5 cellular contexts compared by ENCODE assay signal in the genomic region with DNA sequence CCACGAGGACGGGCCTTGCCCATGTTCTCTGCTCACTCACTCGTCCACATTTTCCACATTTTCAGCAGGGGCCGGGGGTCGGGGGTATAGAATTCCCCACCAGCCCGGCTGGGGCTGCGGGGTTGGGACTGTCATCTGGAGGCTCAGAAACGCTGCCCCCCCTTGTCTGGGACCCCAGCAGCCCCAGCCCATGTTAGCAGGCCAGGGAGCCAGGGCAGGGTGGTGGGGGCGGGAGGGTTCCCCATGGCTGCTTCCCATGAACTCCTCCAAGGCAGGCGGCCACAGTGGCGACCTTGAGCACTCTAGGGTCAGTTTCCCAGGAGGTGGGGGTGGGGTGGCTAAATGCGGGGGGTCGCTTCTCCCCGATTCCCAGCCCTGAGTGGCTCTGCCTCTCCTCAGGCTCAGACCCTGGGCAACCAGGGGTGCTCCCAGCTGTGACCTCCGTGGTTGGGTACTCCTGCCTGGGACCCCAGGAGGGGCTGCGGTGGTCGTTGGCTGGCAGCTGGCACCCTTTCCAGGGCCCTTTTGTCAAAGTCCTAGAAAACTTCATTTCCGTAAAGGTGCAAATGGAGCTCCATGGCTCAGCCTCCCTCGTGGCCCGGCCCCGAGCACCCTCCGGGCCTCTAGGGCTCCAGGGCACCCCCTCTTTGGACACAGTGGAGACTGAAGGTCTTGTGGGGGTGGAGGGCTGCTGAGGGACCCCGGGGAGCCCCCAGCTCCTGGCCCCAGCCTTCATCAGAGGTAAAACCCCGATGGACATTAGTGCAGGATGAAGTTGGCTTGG. TPM values are rescaled to one million over a fixed set of nuclear protein-coding genes. Genes with fewer than 3 reads are reported as not detected.
DNase-seq lines count a peak whose midpoint lies in the region; ATAC-seq and TF ChIP-seq lines count a peak whose summit lies in the region.
"Not testable (repeated sequence)": the region's sequence is repeated elsewhere in the genome, so short reads cannot be mapped to it uniquely, and the experiment has no call there.

No MANE protein-coding gene starts in this region.

- TF ChIP-seq POLR2A in Peyer's patch (IDR thresholded peaks at IDR 0.05): not testable (repeated sequence)

- H3K9me3 ChIP-seq in Peyer's patch, upper lobe of right lung: not testable (repeated sequence)

- not testable (repeated sequence) for H3K36me3 ChIP-seq in Peyer's patch, upper lobe of right lung

- not testable (repeated sequence) for ATAC-seq in upper lobe of right lung

- H3K27me3 ChIP-seq in Peyer's patch, upper lobe of right lung: not testable (repeated sequence)

- H3K36me3 Mint-ChIP-seq in osteocyte (ENCODE audit: unreplicated experiment): not testable (repeated sequence)

- not testable (repeated sequence) for H3K27me3 Mint-ChIP-seq in osteocyte (ENCODE audit: unreplicated experiment)

- not testable (repeated sequence) for H3K9me3 Mint-ChIP-seq in osteocyte (ENCODE audit: unreplicated experiment)

- not testable (repeated sequence) for H3K27ac ChIP-seq in Peyer's patch, upper lobe of right lung

- not testable (repeated sequence) for H3K4me1 ChIP-seq in Peyer's patch, upper lobe of right lung

- H3K4me3 Mint-ChIP-seq in osteocyte (ENCODE audit: unreplicated experiment): not testable (repeated sequence)

- not testable (repeated sequence) for TF ChIP-seq CTCF in Peyer's patch (IDR thresholded peaks at IDR 0.05); osteocyte (IDR thresholded peaks at IDR 0.05); upper lobe of right lung (IDR thresholded peaks at IDR 0.05)

- DNase-seq in Peyer's patch (peak in 2 of 3 donors; percentile 3 to 14), left kidney (ENCODE audit: low read depth, low spot score) (peak; percentile 65), mesenteric fat pad (ENCODE audit: low spot score) (peak; percentile 43), osteocyte (ENCODE audit: extremely low spot score, unreplicated experiment) (peak; percentile 72), upper lobe of right lung (peak; percentile 30)

- H3K4me1 Mint-ChIP-seq in osteocyte (ENCODE audit: unreplicated experiment): not testable (repeated sequence)

- H3K4me3 ChIP-seq in Peyer's patch, upper lobe of right lung: not testable (repeated sequence)

- H3K27ac Mint-ChIP-seq in osteocyte (ENCODE audit: unreplicated experiment): not testable (repeated sequence)

- intact Hi-C loops in upper lobe of right lung (cut with DNase I): not testable (repeated sequence)

RNA-seq across cellular contexts. Expression of a gene that starts 1.6 kb away (rescaled TPM):
- 1 to 10 TPM in 3 of 4 donors, under 1 TPM in 1; 0.83 to 9.9 (median 4.9) TPM for total RNA-seq in Peyer's patch
- total RNA-seq in mesenteric fat pad: 0.61 TPM
- 1.1 and 1.2 TPM in 2 replicates for total RNA-seq in osteocyte
- 2.0 TPM for total RNA-seq in upper lobe of right lung

Comparison
In these comparisons a context has a peak if more than half of its experiments do, and no peak if none do; other contexts are left out.
1. DNase-seq: peak in every context shown above with its lines; median percentile 72 in osteocyte; 65 in left kidney; 43 in mesenteric fat pad; 30 in upper lobe of right lung; 8 in Peyer's patch.